1 cellular context compared by ENCODE assay signal in genomic region chr6:137363805-137364138, GRCh38.
A peak's percentile ranks its signal among the peaks of the same experiment; 100 is the strongest.
TF ChIP-seq lines count a peak whose summit lies in the region.

No MANE protein-coding gene starts in this region.

TF ChIP-seq in GM12878, 131 proteins besides CTCF, POLR2A, EP300 and RAD21:
- TF ChIP-seq CBX5 (IDR thresholded peaks at IDR 0.05; ENCODE audit: low read depth) (0 out of 2 replicates have a peak, but pooled peaks have one; percentile 52), RELA (IDR thresholded peaks at IDR 0.05; ENCODE audit: borderline replicate concordance, partially characterized antibody) (no peak), ATF7 (IDR thresholded peaks at IDR 0.05; ENCODE audit: low read depth) (no peak), CHD1 (IDR thresholded peaks at IDR 0.05; ENCODE audit: low read depth, low read length) (no peak), TCF7 (IDR thresholded peaks at IDR 0.05; ENCODE audit: borderline replicate concordance) (peak; percentile 96), NFIC (IDR thresholded peaks at IDR 0.05; ENCODE audit: low read depth, low read length) (0 out of 2 replicates have a peak, but pooled peaks have one; percentile 49), CHD4 (IDR thresholded peaks at IDR 0.05) (no peak), ATF2 (IDR thresholded peaks at IDR 0.05; ENCODE audit: low read length) (peak; percentile 49; the same call in 1 of the 2 replicates), RUNX3 (IDR thresholded peaks at IDR 0.05; ENCODE audit: low read length) (peak; percentile 90), JUNB (IDR thresholded peaks at IDR 0.05) (peak; percentile 69)
TF ChIP-seq in GM12878: peak in this region for 6.
